ENCODE assay signal across 13 cellular contexts in the genomic region with DNA sequence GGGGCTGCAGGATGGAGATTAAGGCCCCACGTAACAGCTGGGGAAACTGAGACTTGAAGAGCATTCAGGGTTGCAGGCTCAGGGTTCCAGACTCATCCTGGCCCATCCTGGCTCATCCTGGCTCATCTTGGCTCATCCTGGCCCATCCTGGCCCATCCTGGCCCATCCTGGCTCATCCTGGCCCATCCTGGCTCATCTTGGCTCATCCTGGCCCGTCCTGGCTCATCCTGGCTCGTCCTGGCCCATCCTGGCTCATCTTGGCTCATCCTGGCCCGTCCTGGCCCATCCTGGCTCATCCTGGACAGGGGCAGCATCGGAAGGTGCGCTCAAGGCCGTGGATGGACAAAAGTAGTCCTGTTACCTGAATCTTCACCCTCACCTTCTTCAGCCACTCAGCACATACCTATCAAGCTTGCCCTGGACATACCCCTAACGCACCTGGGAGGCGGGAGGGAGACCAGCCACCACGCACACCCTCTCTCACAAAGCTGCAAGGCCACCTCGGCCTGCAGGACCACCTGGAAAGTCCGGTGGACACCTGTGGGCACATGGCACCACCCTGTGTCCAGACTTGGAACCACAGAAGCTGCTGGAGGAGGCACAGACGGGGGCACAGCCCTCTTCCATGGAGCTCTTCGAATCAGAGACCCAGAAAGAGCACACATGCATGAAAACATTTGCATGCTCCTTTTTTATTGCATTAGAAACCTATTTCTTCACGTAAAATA. TPM values are rescaled to one million over a fixed set of nuclear protein-coding genes. Genes with fewer than 3 reads are reported as not detected.
DNase-seq lines count a peak whose midpoint lies in the region; ATAC-seq, FAIRE-seq and TF ChIP-seq lines count a peak whose summit lies in the region.
"Had no signal": no experiment of that assay in that cellular context is flagged by ENCODE, and none has a peak within 500 bp of the region (broad histone marks: within the 10 kb centered on the region; RNA-seq: fewer than 3 reads in every experiment).

No MANE protein-coding gene starts in this region.

- POLR2A ChIA-PET in PC-9 (lab: Charles Lee; ENCODE audit: unreplicated experiment) = interaction anchor here (0.7 kb wide), 1 partner anchor 9 kb away, joined by 8 read pairs; no protein-coding TSS in a partner anchor

- H3K4me3 ChIP-seq in AG09309 (ENCODE audit: control insufficient read depth, low read depth, low read length) (no peak overlapping the region), PC-9 (no peak overlapping the region), keratinocyte (ENCODE audit: control insufficient read depth in 2 of 3, extremely low read depth in 1 of 3, insufficient read depth in 2 of 3, low read depth in 1 of 3, low read length in 3 of 3) (no peak overlapping the region)
- H3K4me3 ChIP-seq: lower lobe of right lung had no signal

- no peak for FAIRE-seq in keratinocyte (lab: Jason Lieb, UNC)

- no peak overlapping the region for H3K9ac ChIP-seq in keratinocyte (ENCODE audit: control insufficient read depth, extremely low read depth, insufficient read depth, low read length)

- no peaks in the 10 kb centered on the region for H3K9me1 ChIP-seq in keratinocyte (ENCODE audit: control insufficient read depth, extremely low read depth, insufficient read depth, low read length)

- peak; percentile 27 for TF ChIP-seq CTCF in AG09309 (IDR thresholded peaks at IDR 0.05; ENCODE audit: control insufficient read depth, insufficient read depth, low read depth, low read length, missing control alignments)
- TF ChIP-seq CTCF in GM12874 (IDR thresholded peaks at IDR 0.05; ENCODE audit: insufficient read depth, low read depth, low read length) = peak; percentile 49
- 0 out of 2 replicates have a peak, but pooled peaks have one; percentile 37 for TF ChIP-seq CTCF in PC-9 (conservative IDR thresholded peaks at IDR 0.05)
- peak; percentile 10 to 29 (median 21) for TF ChIP-seq CTCF in keratinocyte (optimal IDR thresholded peaks at IDR 0.05 in 1 of 3, IDR thresholded peaks at IDR 0.05 in 1 of 3, conservative IDR thresholded peaks at IDR 0.05 in 1 of 3; ENCODE audit: extremely low read depth in 1 of 3, insufficient read depth in 2 of 3, low read length in 3 of 3)

- H3K79me2 ChIP-seq in PC-9 (ENCODE audit: low read depth) = no peaks in the 10 kb centered on the region
- no peaks in the 10 kb centered on the region for H3K79me2 ChIP-seq in keratinocyte (ENCODE audit: control insufficient read depth, insufficient read depth, low read length)

- dilution Hi-C loops in keratinocyte (cut with MboI; ENCODE audit: extremely low pct_ligation_motif_present, low sequenced_read_pairs) = no loop called here

- H3K9me3 ChIP-seq in PC-9 (ENCODE audit: insufficient read depth, low read depth) (no peaks in the 10 kb centered on the region), keratinocyte (ENCODE audit: control insufficient read depth, low read depth, low read length) (no peaks in the 10 kb centered on the region)
- H3K9me3 ChIP-seq: lower lobe of right lung had no signal

- H3F3A ChIP-seq in PC-9 (ENCODE audit: insufficient read depth, low read depth) = no peaks in the 10 kb centered on the region

- no peak overlapping the region for H2AFZ ChIP-seq in PC-9
- no peak overlapping the region for H2AFZ ChIP-seq in keratinocyte (ENCODE audit: control insufficient read depth, low read length)

- no peak for ATAC-seq in stimulated activated naive CD8-positive, alpha-beta T cell treated with anti-CD3 and anti-CD28 coated beads, Interleukin-15, Interleukin-2, amounts not matched to agents 100 U/mL and 50 U/mL, for 24 hours
- ATAC-seq in HG02798 (IDR thresholded peaks at IDR 0.05; ENCODE audit: poor library complexity, unreplicated experiment) = no peak
- no peak for ATAC-seq in HG02588 (IDR thresholded peaks at IDR 0.05; ENCODE audit: unreplicated experiment)

- no peak for DNase-seq in AG09309 (ENCODE audit: low read depth)
- no peak for DNase-seq in PC-9
- DNase-seq in keratinocyte (ENCODE audit: low read depth, low spot score) = no peak
- no peak for DNase-seq in stimulated activated naive CD8-positive, alpha-beta T cell treated with anti-CD3 and anti-CD28 coated beads, Interleukin-15, Interleukin-2, amounts not matched to agents 100 U/mL and 50 U/mL, for 24 hours
- no peak for DNase-seq in stimulated activated CD4-positive, alpha-beta T cell treated with anti-CD3 and anti-CD28 coated beads, Interleukin-2, amount 100 ng/mL, for 48 hours
- DNase-seq: CD4-positive, CD25-positive, alpha-beta regulatory T cell; effector CD4-positive, alpha-beta T cell; lower lobe of right lung; NCI-H446; SHP77 treated with DMSO at 0.1 percent for 48 hours had no signal

- H3K4me1 ChIP-seq in PC-9 (replicated peaks; ENCODE audit: insufficient read depth) (no peaks in the 10 kb centered on the region), keratinocyte (ENCODE audit: control insufficient read depth, extremely low read depth, insufficient read depth, low read length) (no peaks in the 10 kb centered on the region)
- H3K4me1 ChIP-seq: lower lobe of right lung had no signal

- CTCF ChIA-PET in PC-9 (lab: Charles Lee) = no interaction called here

- no peaks in the 10 kb centered on the region for H3K36me3 ChIP-seq in PC-9 (ENCODE audit: low read depth)
- peaks cover 0 to 7% of the 10 kb centered on the region in 2 experiments for H3K36me3 ChIP-seq in keratinocyte (ENCODE audit: control insufficient read depth in 2 of 2, extremely low read depth in 1 of 2, insufficient read depth in 2 of 2, low read length in 2 of 2)

- intact Hi-C loops in PC-9 (cut with micrococcal nuclease; ENCODE audit: unreplicated experiment) = no loop called here

- H4K20me1 ChIP-seq in PC-9 (ENCODE audit: insufficient read depth) = no peaks in the 10 kb centered on the region
- H4K20me1 ChIP-seq in keratinocyte (ENCODE audit: control insufficient read depth, extremely low read depth, insufficient read depth, low read length) = no peaks in the 10 kb centered on the region

- H3K27ac ChIP-seq in PC-9 = no peak overlapping the region
- no peak overlapping the region for H3K27ac ChIP-seq in keratinocyte (ENCODE audit: control insufficient read depth, insufficient read depth, low read length)
- H3K27ac ChIP-seq: lower lobe of right lung had no signal

- no TSS peak for BruUV-seq in PC-9 (replicated peaks; lab: Mats Ljungman, UMichigan)

- no peak overlapping the region for H3K4me2 ChIP-seq in PC-9
- no peak overlapping the region for H3K4me2 ChIP-seq in keratinocyte (ENCODE audit: control insufficient read depth, extremely low read depth, insufficient read depth, low read depth, low read length)

- no peaks in the 10 kb centered on the region for H3K9me2 ChIP-seq in PC-9 (ENCODE audit: insufficient read depth)

- H3K27me3 ChIP-seq in PC-9 (ENCODE audit: insufficient read depth, low read depth) (no peaks in the 10 kb centered on the region), keratinocyte (ENCODE audit: control insufficient read depth, extremely low read depth, insufficient read depth, low read length) (no peaks in the 10 kb centered on the region)

RNA-seq across cellular contexts. Expression of a gene that starts 20.3 kb away (rescaled TPM):
- 0.33 TPM in 1 of 2 replicates, not detected in the other for total RNA-seq in PC-9 (2021)
- polyA plus RNA-seq in keratinocyte = not detected in 3 replicates
- polyA plus RNA-seq in keratinocyte (2011; ENCODE audit: low read depth) = not detected
- polyA plus RNA-seq in keratinocyte (2011; cell fraction: cytosol; rRNA removed) = not detected in 2 replicates
- polyA plus RNA-seq in keratinocyte (2011; cell fraction: nucleus; rRNA removed) = not detected in 2 replicates
- polyA plus RNA-seq in keratinocyte (2012; ENCODE audit: low replicate concordance) = not detected in 2 replicates
- not detected in 3 replicates for polyA minus RNA-seq in keratinocyte
- not detected for polyA minus RNA-seq in keratinocyte (2011; cell fraction: cytosol; rRNA and poly(A)+ RNA removed)
- not detected in 2 replicates for polyA minus RNA-seq in keratinocyte (2011; cell fraction: nucleus; rRNA and poly(A)+ RNA removed)

RNA-seq across cellular contexts. Expression of a gene that starts 21.2 kb away (rescaled TPM):
- 143 and 147 TPM in 2 replicates for total RNA-seq in PC-9 (2021)
- 165 to 221 TPM (median 184 TPM) in 3 replicates for polyA plus RNA-seq in keratinocyte
- 121 TPM for polyA plus RNA-seq in keratinocyte (2011; ENCODE audit: low read depth)
- 141 and 146 TPM in 2 replicates for polyA plus RNA-seq in keratinocyte (2011; cell fraction: cytosol; rRNA removed)
- 134 and 140 TPM in 2 replicates for polyA plus RNA-seq in keratinocyte (2011; cell fraction: nucleus; rRNA removed)
- polyA plus RNA-seq in keratinocyte (2012; ENCODE audit: low replicate concordance) = 110 and 192 TPM in 2 replicates
- polyA minus RNA-seq in keratinocyte = 84.0 to 98.0 TPM (median 92.6 TPM) in 3 replicates
- 78.8 TPM for polyA minus RNA-seq in keratinocyte (2011; cell fraction: cytosol; rRNA and poly(A)+ RNA removed)
- polyA minus RNA-seq in keratinocyte (2011; cell fraction: nucleus; rRNA and poly(A)+ RNA removed) = 49.9 and 56.8 TPM in 2 replicates

RNA-seq across cellular contexts. Expression of a gene that starts 21.8 kb away (rescaled TPM):
- total RNA-seq in PC-9 (2021) = 26.0 and 35.0 TPM in 2 replicates
- polyA plus RNA-seq in keratinocyte = 11.2 to 13.7 TPM (median 12.6 TPM) in 3 replicates
- polyA plus RNA-seq in keratinocyte (2011; ENCODE audit: low read depth) = 6.5 TPM
- 6.5 and 10.6 TPM in 2 replicates for polyA plus RNA-seq in keratinocyte (2011; cell fraction: cytosol; rRNA removed)
- polyA plus RNA-seq in keratinocyte (2011; cell fraction: nucleus; rRNA removed) = 45.5 and 45.7 TPM in 2 replicates
- 10.8 and 13.8 TPM in 2 replicates for polyA plus RNA-seq in keratinocyte (2012; ENCODE audit: low replicate concordance)
- polyA minus RNA-seq in keratinocyte = 9.1 to 15.1 TPM (median 13.0 TPM) in 3 replicates
- polyA minus RNA-seq in keratinocyte (2011; cell fraction: cytosol; rRNA and poly(A)+ RNA removed) = 7.1 TPM
- polyA minus RNA-seq in keratinocyte (2011; cell fraction: nucleus; rRNA and poly(A)+ RNA removed) = 7.7 and 10.3 TPM in 2 replicates

RNA-seq across cellular contexts. Expression of a gene that starts 31.0 kb away (rescaled TPM):
- 68.6 and 76.9 TPM in 2 replicates for total RNA-seq in PC-9 (2021)
- 4.3 to 12.2 TPM (median 6.2 TPM) in 3 replicates for polyA plus RNA-seq in keratinocyte
- polyA plus RNA-seq in keratinocyte (2011; ENCODE audit: low read depth) = 2.0 TPM
- polyA plus RNA-seq in keratinocyte (2011; cell fraction: cytosol; rRNA removed) = 0.97 and 2.1 TPM in 2 replicates
- 68.1 and 95.0 TPM in 2 replicates for polyA plus RNA-seq in keratinocyte (2011; cell fraction: nucleus; rRNA removed)
- 3.6 and 6.4 TPM in 2 replicates for polyA plus RNA-seq in keratinocyte (2012; ENCODE audit: low replicate concordance)
- polyA minus RNA-seq in keratinocyte = 2.3 to 3.0 TPM (median 2.4 TPM) in 3 replicates
- 2.7 TPM for polyA minus RNA-seq in keratinocyte (2011; cell fraction: cytosol; rRNA and poly(A)+ RNA removed)
- polyA minus RNA-seq in keratinocyte (2011; cell fraction: nucleus; rRNA and poly(A)+ RNA removed) = 6.5 and 6.8 TPM in 2 replicates

RNA-seq across cellular contexts. Expression of a gene that starts 41.4 kb away (rescaled TPM):
- not detected in 2 replicates for total RNA-seq in PC-9 (2021)
- not detected in 3 replicates for polyA plus RNA-seq in keratinocyte
- not detected for polyA plus RNA-seq in keratinocyte (2011; ENCODE audit: low read depth)
- polyA plus RNA-seq in keratinocyte (2011; cell fraction: cytosol; rRNA removed) = not detected in 2 replicates
- polyA plus RNA-seq in keratinocyte (2011; cell fraction: nucleus; rRNA removed) = not detected in 2 replicates
- polyA plus RNA-seq in keratinocyte (2012; ENCODE audit: low replicate concordance) = not detected in 2 replicates
- not detected in 3 replicates for polyA minus RNA-seq in keratinocyte
- not detected for polyA minus RNA-seq in keratinocyte (2011; cell fraction: cytosol; rRNA and poly(A)+ RNA removed)
- not detected in 2 replicates for polyA minus RNA-seq in keratinocyte (2011; cell fraction: nucleus; rRNA and poly(A)+ RNA removed)
- total RNA-seq: CD4-positive, CD25-positive, alpha-beta regulatory T cell; lower lobe of right lung had no signal
- polyA plus RNA-seq: CD4-positive, CD25-positive, alpha-beta regulatory T cell had no signal
